1 cellular context compared by ENCODE assay signal in genomic region chr13:112896736-112897602, GRCh38.
TF ChIP-seq lines count a peak whose summit lies in the region.

No MANE protein-coding gene starts in this region.

TF ChIP-seq in HEK293, 187 proteins besides CTCF, POLR2A, EP300 and RAD21 (continued from another document):
- no peak for TF ChIP-seq ZNF48 (tag by site-specific recombination; IDR thresholded peaks at IDR 0.05)
